14 cellular contexts compared by ENCODE assay signal in genomic region chr11:76702378-76703128, GRCh38. TPM values are rescaled to one million over a fixed set of nuclear protein-coding genes. Genes with fewer than 3 reads are reported as not detected.
"Had no signal": no experiment of that assay in that cellular context is flagged by ENCODE, and none has a peak within 500 bp of the region (broad histone marks: within the 10 kb centered on the region; RNA-seq: fewer than 3 reads in every experiment).

No MANE protein-coding gene starts in this region.

- H3K36me3 ChIP-seq: esophagus muscularis mucosa, tibial nerve had no signal

- DNase-seq: activated naive CD4-positive, alpha-beta T cell treated with anti-CD3 and anti-CD28 coated beads, Interleukin-2, amount 50 U/mL, for 16 hours; aorta; glutamatergic neuron; immature natural killer cell; left colon; mammary epithelial cell; occipital lobe; right cardiac atrium had no signal

- H3K9me3 Mint-ChIP-seq: natural killer cell treated with Interleukin-12 subunit alpha and Interleukin-12 subunit beta and Interleukin-15 and Interleukin-18, amount 100 ng/mL, for 72 hours; stimulated activated effector memory CD8-positive, alpha-beta T cell treated with anti-CD3 and anti-CD28 coated beads, Interleukin-12 subunit alpha, Interleukin-12 subunit beta, amount 100 ng/mL, for 72 hours had no signal

- H3K4me3 ChIP-seq: esophagus muscularis mucosa, tibial nerve had no signal

- H3K27ac Mint-ChIP-seq: immature natural killer cell; natural killer cell treated with Interleukin-12 subunit alpha and Interleukin-12 subunit beta and Interleukin-15 and Interleukin-18, amount 100 ng/mL, for 72 hours; progenitor cell of endocrine pancreas; stimulated activated effector memory CD8-positive, alpha-beta T cell treated with anti-CD3 and anti-CD28 coated beads, Interleukin-12 subunit alpha, Interleukin-12 subunit beta, amount 100 ng/mL, for 72 hours had no signal

- H3K27me3 ChIP-seq: esophagus muscularis mucosa, tibial nerve had no signal

- ATAC-seq: left colon; natural killer cell treated with Interleukin-12 subunit alpha and Interleukin-12 subunit beta and Interleukin-15 and Interleukin-18, amount 100 ng/mL, for 72 hours; stimulated activated effector memory CD8-positive, alpha-beta T cell treated with anti-CD3 and anti-CD28 coated beads, Interleukin-12 subunit alpha, Interleukin-12 subunit beta, amount 100 ng/mL, for 72 hours had no signal

- H3K4me3 Mint-ChIP-seq: immature natural killer cell; natural killer cell treated with Interleukin-12 subunit alpha and Interleukin-12 subunit beta and Interleukin-15 and Interleukin-18, amount 100 ng/mL, for 72 hours; stimulated activated effector memory CD8-positive, alpha-beta T cell treated with anti-CD3 and anti-CD28 coated beads, Interleukin-12 subunit alpha, Interleukin-12 subunit beta, amount 100 ng/mL, for 72 hours had no signal

- H3K27ac ChIP-seq: esophagus muscularis mucosa, tibial nerve had no signal

- H3K36me3 Mint-ChIP-seq: immature natural killer cell; natural killer cell treated with Interleukin-12 subunit alpha and Interleukin-12 subunit beta and Interleukin-15 and Interleukin-18, amount 100 ng/mL, for 72 hours; stimulated activated effector memory CD8-positive, alpha-beta T cell treated with anti-CD3 and anti-CD28 coated beads, Interleukin-12 subunit alpha, Interleukin-12 subunit beta, amount 100 ng/mL, for 72 hours had no signal

- FAIRE-seq: bronchial epithelial cell had no signal

- H3K4me1 Mint-ChIP-seq: immature natural killer cell; stimulated activated effector memory CD8-positive, alpha-beta T cell treated with anti-CD3 and anti-CD28 coated beads, Interleukin-12 subunit alpha, Interleukin-12 subunit beta, amount 100 ng/mL, for 72 hours had no signal

RNA-seq across cellular contexts. Expression of gene LRRC32, which starts 32.0 kb away (rescaled TPM):
- polyA plus RNA-seq: mammary epithelial cell had no signal
